ENCODE assay signal across 23 cellular contexts in genomic region chr11:74196781-74197486, GRCh38.
"Had no signal": no experiment of that assay in that cellular context is flagged by ENCODE, and none has a peak within 500 bp of the region (broad histone marks: within the 10 kb centered on the region; RNA-seq: fewer than 3 reads in every experiment).

No MANE protein-coding gene starts in this region.

- ATAC-seq: K562 had no signal

- H3K36me3 ChIP-seq: SJSA1 had no signal

- H3K4me3 ChIP-seq: K562, SJSA1, SK-N-MC had no signal

- H3K4me3 Mint-ChIP-seq: IgD-negative memory B cell had no signal

- H3K4me1 ChIP-seq: SJSA1 had no signal

- DNase-seq: Kasumi-1, MM.1S, NCI-H1092 treated with DMSO at 0.1 percent for 48 hours, NCI-H1436, NCI-H187, NCI-H2029, NCI-H2081 treated with DMSO at 0.1 percent for 48 hours, NCI-H2171, NCI-H226, NCI-H446, NCI-H510A, NCI-H524 treated with DMSO at 0.1 percent for 48 hours, NCI-H69, NCI-H774, Right ventricle myocardium superior, RPMI8226, SIG-M5 had no signal

- H3K4me2 ChIP-seq: KMS-11 had no signal

- H3K27ac Mint-ChIP-seq: IgD-negative memory B cell had no signal

- H3K9ac ChIP-seq: KMS-11 had no signal

- H3K27ac ChIP-seq: HL-60, KMS-11, SJSA1, SK-N-MC had no signal

- H3K27me3 ChIP-seq: SJSA1 had no signal

- H3K27me3 Mint-ChIP-seq: IgD-negative memory B cell had no signal

- H3K9me3 ChIP-seq: SJSA1 had no signal
